Comparison of ENCODE assay signal across 8 cellular contexts in genomic region chr17:62471380-62471880, GRCh38. TPM values are rescaled to one million over a fixed set of nuclear protein-coding genes. Genes with fewer than 3 reads are reported as not detected.
DNase-seq lines count a peak whose midpoint lies in the region; ATAC-seq and TF ChIP-seq lines count a peak whose summit lies in the region.
"Not testable (repeated sequence)": the region's sequence is repeated elsewhere in the genome, so short reads cannot be mapped to it uniquely, and the experiment has no call there.

No MANE protein-coding gene starts in this region.

- CTCF ChIA-PET in A673 (lab: Charles Lee); activated B cell treated with CpG ODN at 0.5 μM for 24 hours (lab: Charles Lee): not testable (repeated sequence)

- H3K27ac Mint-ChIP-seq in activated B cell treated with CpG ODN at 0.5 μM for 24 hours (peak overlapping the region; percentile 59), neural crest cell (ENCODE audit: unreplicated experiment) (peak overlapping the region; percentile 57)

- not testable (repeated sequence) for H3K9me3 ChIP-seq in A673 (ENCODE audit: low read depth, low read length, poor library complexity, severe bottlenecking); Peyer's patch; cardiac muscle cell (ENCODE audit: low read depth); spleen

- H3K4me3 ChIP-seq in A673 (ENCODE audit: low read depth, low read length, poor library complexity, severe bottlenecking); Peyer's patch; cardiac muscle cell; spleen: not testable (repeated sequence)

- not testable (repeated sequence) for H3K36me3 Mint-ChIP-seq in activated B cell treated with CpG ODN at 0.5 μM for 24 hours (ENCODE audit: low read depth); neural crest cell (ENCODE audit: low read depth)

- not testable (repeated sequence) for H3K4me3 Mint-ChIP-seq in activated B cell treated with CpG ODN at 0.5 μM for 24 hours
- H3K4me3 Mint-ChIP-seq in neural crest cell: peak overlapping the region; percentile 81

- intact Hi-C loops in A673 (cut with micrococcal nuclease; ENCODE audit: unreplicated experiment); activated B cell treated with CpG ODN at 0.5 μM for 24 hours (cut with micrococcal nuclease); spleen (cut with DNase I; ENCODE audit: low total_unique reads): not testable (repeated sequence)

- 75 to 87% (median 80%) methylated on average over 9 of the region's 9 CpGs for WGBS in spleen, 5 donors

- BruUV-seq in A673 (replicated peaks; lab: Mats Ljungman, UMichigan): not testable (repeated sequence)

- not testable (repeated sequence) for H3K27me3 Mint-ChIP-seq in activated B cell treated with CpG ODN at 0.5 μM for 24 hours; neural crest cell (ENCODE audit: low read depth)

- not testable (repeated sequence) for H3K9me3 Mint-ChIP-seq in activated B cell treated with CpG ODN at 0.5 μM for 24 hours, neural crest cell

- not testable (repeated sequence) for ATAC-seq in activated B cell treated with CpG ODN at 0.5 μM for 24 hours (ENCODE audit: low read depth)

- not testable (repeated sequence) for TF ChIP-seq POLR2A in Peyer's patch (IDR thresholded peaks at IDR 0.05); spleen (IDR thresholded peaks at IDR 0.05)

- in situ Hi-C loops in G401 (cut with HindIII; ENCODE audit: low sequenced_read_pairs): not testable (repeated sequence)

- POLR2A ChIA-PET in A673 (lab: Charles Lee; ENCODE audit: low non-redundant PET) (interaction anchor here (0.6 kb wide), 1 partner anchor 56 kb away, joined by 3 read pairs; no protein-coding TSS in a partner anchor), activated B cell treated with CpG ODN at 0.5 μM for 24 hours (lab: Charles Lee) (interaction anchor here (1.0 kb wide), 1 partner anchor 13 kb away, joined by 3 read pairs; no protein-coding TSS in a partner anchor)

- not testable (repeated sequence) for H3K4me1 ChIP-seq in A673 (ENCODE audit: insufficient read depth, low read length, poor library complexity, severe bottlenecking); cardiac muscle cell (ENCODE audit: low read depth)
- H3K4me1 ChIP-seq in Peyer's patch (peaks cover 0 to 26% (median 3%) of the 10 kb centered on the region in 4 donors), spleen (peaks cover 5 to 18% (median 10%) of the 10 kb centered on the region in 6 donors)

- H3K36me3 ChIP-seq in A673 (ENCODE audit: insufficient read depth, low read length, poor library complexity, severe bottlenecking); Peyer's patch; cardiac muscle cell; spleen: not testable (repeated sequence)

- DNase-seq in A673 (ENCODE audit: low spot score) (peak; percentile 24), G401 (ENCODE audit: low spot score) (peak; percentile 40), NCI-H2196 (lab: John Stamatoyannopoulos, UW; ENCODE audit: unreplicated experiment) (peak; percentile 14), Peyer's patch (peak in 2 of 3 donors; percentile 44 to 64), spleen (peak; percentile 24)
- DNase-seq in activated B cell treated with CpG ODN at 0.5 μM for 24 hours; cardiac muscle cell (ENCODE audit: low read depth in 1 of 2, low spot score in 1 of 2); neural crest cell (ENCODE audit: low read depth, low spot score): not testable (repeated sequence)

- H3K27me3 ChIP-seq in A673 (replicated peaks; ENCODE audit: insufficient read depth, low read depth, low read length, poor library complexity); Peyer's patch; cardiac muscle cell; spleen (replicated peaks in 1 of 7): not testable (repeated sequence)

- not testable (repeated sequence) for H3K27ac ChIP-seq in A673 (ENCODE audit: low read depth, low read length, poor library complexity, severe bottlenecking)
- H3K27ac ChIP-seq in Peyer's patch: peak overlapping the region in 2 of 4 donors; percentile 75 to 86
- peak overlapping the region; percentile 44 for H3K27ac ChIP-seq in cardiac muscle cell
- peak overlapping the region in 5 of 8 donors; percentile 39 to 74 (median 53) for H3K27ac ChIP-seq in spleen

- H3K4me1 Mint-ChIP-seq in activated B cell treated with CpG ODN at 0.5 μM for 24 hours: not testable (repeated sequence)
- H3K4me1 Mint-ChIP-seq in neural crest cell: peaks cover 20% of the 10 kb centered on the region

- TF ChIP-seq CTCF in A673 (conservative IDR thresholded peaks at IDR 0.05; ENCODE audit: low read depth, low read length); Peyer's patch (IDR thresholded peaks at IDR 0.05); activated B cell treated with CpG ODN at 0.5 μM for 24 hours (IDR thresholded peaks at IDR 0.05); cardiac muscle cell (IDR thresholded peaks at IDR 0.05; ENCODE audit: low read depth, low read length); neural crest cell (conservative IDR thresholded peaks at IDR 0.05); spleen (IDR thresholded peaks at IDR 0.05 in 8 of 11, conservative IDR thresholded peaks at IDR 0.05 in 3 of 11): not testable (repeated sequence)

RNA-seq across cellular contexts. Expression of gene TLK2, which starts 7.2 kb away (rescaled TPM):
- total RNA-seq in A673 (2021) (50.9 and 54.7 TPM in 2 replicates), Peyer's patch (10 to 100 TPM; 33.8 to 65.2 (median 49.3) TPM), activated B cell treated with CpG ODN at 0.5 μM for 24 hours (54.6 and 57.0 TPM in 2 replicates), cardiac muscle cell (27.1 and 43.1 TPM in 2 replicates), neural crest cell (52.8 and 60.6 TPM in 2 replicates), spleen (10 to 100 TPM; 44.1 to 76.3 (median 57.2) TPM)
- 22.0 and 31.6 TPM in 2 replicates for total RNA-seq in G401 (2014; rRNA removed; shearing (Covaris generic))
- polyA plus RNA-seq in cardiac muscle cell (36.8 and 37.9 TPM in 2 replicates), spleen (10 to 100 TPM; 11.3 to 14.7 (median 12.0) TPM)

RNA-seq across cellular contexts. Expression of gene METTL2A, which starts 47.7 kb away (rescaled TPM):
- total RNA-seq in A673 (2021) (43.8 and 44.9 TPM in 2 replicates), Peyer's patch (10 to 100 TPM in 3 of 4 donors, 1 to 10 TPM in 1; 10.0 to 18.2 (median 14.9) TPM), activated B cell treated with CpG ODN at 0.5 μM for 24 hours (21.2 and 23.1 TPM in 2 replicates), cardiac muscle cell (17.4 and 26.1 TPM in 2 replicates), neural crest cell (43.8 and 44.9 TPM in 2 replicates), spleen (10 to 100 TPM; 12.0 to 16.1 (median 13.1) TPM)
- 26.5 and 30.5 TPM in 2 replicates for total RNA-seq in G401 (2014; rRNA removed; shearing (Covaris generic))
- polyA plus RNA-seq in cardiac muscle cell (24.2 and 30.8 TPM in 2 replicates), spleen (1 to 10 TPM; 3.8 to 8.1 (median 7.5) TPM)
